Comparison of ENCODE assay signal across 16 cellular contexts in genomic region chr11:111176603-111177002, GRCh38.
DNase-seq lines count a peak whose midpoint lies in the region; ATAC-seq and TF ChIP-seq lines count a peak whose summit lies in the region.
"Had no signal": no experiment of that assay in that cellular context is flagged by ENCODE, and none has a peak within 500 bp of the region (broad histone marks: within the 10 kb centered on the region; RNA-seq: fewer than 3 reads in every experiment).

No MANE protein-coding gene starts in this region.

- intact Hi-C loops in spleen (cut with DNase I; ENCODE audit: low total_unique reads): no loop called here
- intact Hi-C loops in posterior vena cava (cut with DNase I): no loop called here

- ATAC-seq in GM19023 (IDR thresholded peaks at IDR 0.05; ENCODE audit: unreplicated experiment) (peak; percentile 40), GM21737 (IDR thresholded peaks at IDR 0.05; ENCODE audit: unreplicated experiment) (peak; percentile 36), HG03342 (IDR thresholded peaks at IDR 0.05; ENCODE audit: unreplicated experiment) (peak; percentile 31), HG03095 (IDR thresholded peaks at IDR 0.05; ENCODE audit: unreplicated experiment) (no peak)
- ATAC-seq: activated CD4-positive, alpha-beta T cell treated with anti-CD3 and anti-CD28 coated beads for 36 hours had no signal

- no peak for TF ChIP-seq POLR2A in spleen (IDR thresholded peaks at IDR 0.05)

- H3K4me3 Mint-ChIP-seq in progenitor cell of endocrine pancreas (ENCODE audit: low read depth): no peak overlapping the region
- H3K4me3 Mint-ChIP-seq: activated CD4-positive, alpha-beta T cell treated with anti-CD3 and anti-CD28 coated beads for 36 hours; brain; stimulated activated naive CD8-positive, alpha-beta T cell treated with anti-CD3 and anti-CD28 coated beads, Interleukin-15, Interleukin-2, amounts not matched to agents 100 ng/mL and 50 ng/mL, for 24 hours had no signal

- H3K36me3 ChIP-seq in spleen: no peaks in the 10 kb centered on the region

- H3K4me1 ChIP-seq in spleen: peaks cover 8 to 47% (median 23%) of the 10 kb centered on the region in 6 donors

- H3K4me1 Mint-ChIP-seq in progenitor cell of endocrine pancreas (ENCODE audit: low read depth): no peaks in the 10 kb centered on the region
- H3K4me1 Mint-ChIP-seq: activated CD4-positive, alpha-beta T cell treated with anti-CD3 and anti-CD28 coated beads for 36 hours had no signal

- TF ChIP-seq CTCF in spleen (IDR thresholded peaks at IDR 0.05 in 8 of 11, conservative IDR thresholded peaks at IDR 0.05 in 3 of 11): no peak
- no peak for TF ChIP-seq CTCF in coronary artery (IDR thresholded peaks at IDR 0.05)
- no peak for TF ChIP-seq CTCF in progenitor cell of endocrine pancreas (IDR thresholded peaks at IDR 0.05; ENCODE audit: unreplicated experiment)

- H3K27me3 Mint-ChIP-seq in progenitor cell of endocrine pancreas: peaks cover 3% of the 10 kb centered on the region
- H3K27me3 Mint-ChIP-seq: activated CD4-positive, alpha-beta T cell treated with anti-CD3 and anti-CD28 coated beads for 36 hours; brain; stimulated activated naive CD8-positive, alpha-beta T cell treated with anti-CD3 and anti-CD28 coated beads, Interleukin-15, Interleukin-2, amounts not matched to agents 100 ng/mL and 50 ng/mL, for 24 hours had no signal

- 63 to 83% (median 71%) methylated on average over 4 of the region's 4 CpGs for WGBS in spleen, 5 donors

- H3K4me3 ChIP-seq in spleen (no peak overlapping the region), coronary artery (no peak overlapping the region)
- H3K4me3 ChIP-seq: SK-N-MC had no signal

- no peaks in the 10 kb centered on the region for H3K9me3 Mint-ChIP-seq in progenitor cell of endocrine pancreas (ENCODE audit: low read depth)
- H3K9me3 Mint-ChIP-seq: brain; stimulated activated naive CD8-positive, alpha-beta T cell treated with anti-CD3 and anti-CD28 coated beads, Interleukin-15, Interleukin-2, amounts not matched to agents 100 ng/mL and 50 ng/mL, for 24 hours had no signal

- H3K9me3 ChIP-seq in spleen: no peaks in the 10 kb centered on the region

- H3K27ac ChIP-seq in spleen: peak overlapping the region; percentile 8 to 86 (median 67)
- H3K27ac ChIP-seq in coronary artery: no peak overlapping the region
- H3K27ac ChIP-seq: HL-60, SK-N-MC had no signal

- H3K27ac Mint-ChIP-seq in progenitor cell of endocrine pancreas: no peak overlapping the region
- H3K27ac Mint-ChIP-seq: activated CD4-positive, alpha-beta T cell treated with anti-CD3 and anti-CD28 coated beads for 36 hours; brain; stimulated activated naive CD8-positive, alpha-beta T cell treated with anti-CD3 and anti-CD28 coated beads, Interleukin-15, Interleukin-2, amounts not matched to agents 100 ng/mL and 50 ng/mL, for 24 hours had no signal

- DNase-seq in spleen: no peak
- no peak for DNase-seq in posterior vena cava (ENCODE audit: low spot score)
- DNase-seq in coronary artery (ENCODE audit: low spot score): no peak
- no peak for DNase-seq in progenitor cell of endocrine pancreas (ENCODE audit: low spot score, unreplicated experiment)
- DNase-seq: activated CD4-positive, alpha-beta T cell treated with anti-CD3 and anti-CD28 coated beads for 36 hours; hypothalamus; posterior cingulate gyrus; stimulated activated CD4-positive, alpha-beta T cell treated with anti-CD3 and anti-CD28 coated beads, Interleukin-1b, Interleukin-23, amount 100 ng/mL, for 48 hours had no signal

- no peaks in the 10 kb centered on the region for H3K36me3 Mint-ChIP-seq in progenitor cell of endocrine pancreas (ENCODE audit: insufficient read depth)
- H3K36me3 Mint-ChIP-seq: brain had no signal

- no peaks in the 10 kb centered on the region for H3K27me3 ChIP-seq in spleen (replicated peaks in 1 of 7)

Comparison
In these comparisons a context has a peak if more than half of its experiments do, and no peak if none do; other contexts are left out.
1. H3K27ac ChIP-seq: peak in spleen (8 of 8); none in coronary artery (0 of 2).